Comparison of ENCODE assay signal across 10 cellular contexts in genomic region chr21:35697321-35697808, GRCh38.
DNase-seq lines count a peak whose midpoint lies in the region; TF ChIP-seq lines count a peak whose summit lies in the region.
"Had no signal": no experiment of that assay in that cellular context is flagged by ENCODE, and none has a peak within 500 bp of the region (broad histone marks: within the 10 kb centered on the region; RNA-seq: fewer than 3 reads in every experiment).

No MANE protein-coding gene starts in this region.

- no peaks in the 10 kb centered on the region for H3K27me3 ChIP-seq in Peyer's patch
- peaks cover 6% of the 10 kb centered on the region for H3K27me3 ChIP-seq in cardiac muscle cell

- H3K9me3 ChIP-seq in Peyer's patch: no peaks in the 10 kb centered on the region
- H3K9me3 ChIP-seq in cardiac muscle cell (ENCODE audit: low read depth): no peaks in the 10 kb centered on the region
- H3K9me3 ChIP-seq: A549 had no signal

- peaks cover 23% of the 10 kb centered on the region for H3K27me3 Mint-ChIP-seq in activated T-helper 2 cell treated with anti-CD3 and anti-CD28 coated beads, Interferon-gamma antibody, Interleukin-2, Interleukin-4, amounts not matched to agents 10 μg/mL and 5 μg/mL and 100 μg/mL, durations not matched to agents 14 hours and 24 hours and 36 hours (ENCODE audit: low read depth)

- H3K4me3 ChIP-seq in Peyer's patch (no peak overlapping the region), cardiac muscle cell (no peak overlapping the region)
- H3K4me3 ChIP-seq: A549 had no signal

- intact Hi-C loops in activated T-helper 2 cell treated with anti-CD3 and anti-CD28 coated beads, Interferon-gamma antibody, Interleukin-2, Interleukin-4, amounts not matched to agents 10 μg/mL and 5 μg/mL and 100 μg/mL, durations not matched to agents 14 hours and 24 hours and 36 hours (cut with micrococcal nuclease): no loop called here

- TF ChIP-seq POLR2A in Peyer's patch (IDR thresholded peaks at IDR 0.05): no peak

- H3K36me3 ChIP-seq in Peyer's patch (no peaks in the 10 kb centered on the region), cardiac muscle cell (no peaks in the 10 kb centered on the region)

- TF ChIP-seq CTCF in Peyer's patch (IDR thresholded peaks at IDR 0.05): no peak
- no peak for TF ChIP-seq CTCF in cardiac muscle cell (IDR thresholded peaks at IDR 0.05; ENCODE audit: low read depth, low read length)

- H3K9me3 Mint-ChIP-seq in activated T-helper 2 cell treated with anti-CD3 and anti-CD28 coated beads, Interferon-gamma antibody, Interleukin-2, Interleukin-4, amounts not matched to agents 10 μg/mL and 5 μg/mL and 100 μg/mL, durations not matched to agents 14 hours and 24 hours and 36 hours: no peaks in the 10 kb centered on the region
- H3K9me3 Mint-ChIP-seq: T-cell had no signal

- no peak overlapping the region for H3K4me3 Mint-ChIP-seq in activated T-helper 2 cell treated with anti-CD3 and anti-CD28 coated beads, Interferon-gamma antibody, Interleukin-2, Interleukin-4, amounts not matched to agents 10 μg/mL and 5 μg/mL and 100 μg/mL, durations not matched to agents 14 hours and 24 hours and 36 hours (ENCODE audit: low read depth)
- H3K4me3 Mint-ChIP-seq: T-cell had no signal

- no peaks in the 10 kb centered on the region for H3K36me3 Mint-ChIP-seq in activated T-helper 2 cell treated with anti-CD3 and anti-CD28 coated beads, Interferon-gamma antibody, Interleukin-2, Interleukin-4, amounts not matched to agents 10 μg/mL and 5 μg/mL and 100 μg/mL, durations not matched to agents 14 hours and 24 hours and 36 hours (ENCODE audit: low read depth)
- H3K36me3 Mint-ChIP-seq: T-cell had no signal

- in situ Hi-C loops in ACHN (cut with HindIII; ENCODE audit: low pct_ligation_motif_present, low pct_unique_long_range_greater_than_20kb, low sequenced_read_pairs): no loop called here

- no peak overlapping the region for H3K27ac Mint-ChIP-seq in activated T-helper 2 cell treated with anti-CD3 and anti-CD28 coated beads, Interferon-gamma antibody, Interleukin-2, Interleukin-4, amounts not matched to agents 10 μg/mL and 5 μg/mL and 100 μg/mL, durations not matched to agents 14 hours and 24 hours and 36 hours
- H3K27ac Mint-ChIP-seq: T-cell had no signal

- H3K4me1 ChIP-seq in Peyer's patch (no peaks in the 10 kb centered on the region), cardiac muscle cell (ENCODE audit: low read depth) (peaks cover 10% of the 10 kb centered on the region)
- H3K4me1 ChIP-seq: A549 had no signal

- DNase-seq in NCI-H146 (lab: John Stamatoyannopoulos, UW) (peak; percentile 49), NCI-H146 treated with DMSO at 0.1 percent for 48 hours (lab: John Stamatoyannopoulos, UW; ENCODE audit: unreplicated experiment) (no peak), Peyer's patch (peak in 2 of 3 donors; percentile 27 to 68), cardiac muscle cell (ENCODE audit: low read depth in 1 of 2, low spot score in 1 of 2) (peak; percentile 81 to 92), smooth muscle cell of the brain vasculature (ENCODE audit: low read depth, low spot score) (peak; percentile 24), ACHN (no peak), HCEC 1CT (no peak)
- DNase-seq in activated T-helper 2 cell treated with anti-CD3 and anti-CD28 coated beads, Interferon-gamma antibody, Interleukin-2, Interleukin-4, amounts not matched to agents 10 μg/mL and 5 μg/mL and 100 μg/mL, durations not matched to agents 14 hours and 24 hours and 36 hours (ENCODE audit: low spot score): no peak

- H3K27ac ChIP-seq in Peyer's patch (no peak overlapping the region), cardiac muscle cell (no peak overlapping the region)
- H3K27ac ChIP-seq: A549 had no signal

- H3K4me1 Mint-ChIP-seq in activated T-helper 2 cell treated with anti-CD3 and anti-CD28 coated beads, Interferon-gamma antibody, Interleukin-2, Interleukin-4, amounts not matched to agents 10 μg/mL and 5 μg/mL and 100 μg/mL, durations not matched to agents 14 hours and 24 hours and 36 hours (ENCODE audit: low read depth): no peaks in the 10 kb centered on the region

Comparison
In these comparisons a context has a peak if more than half of its experiments do, and no peak if none do; other contexts are left out.
1. DNase-seq: peak in NCI-H146 (single experiment), Peyer's patch (2 of 3), cardiac muscle cell (2 of 2) and smooth muscle cell of the brain vasculature (single experiment); none in NCI-H146 treated with DMSO at 0.1 percent for 48 hours (single experiment), ACHN (single experiment), HCEC 1CT (single experiment) and activated T-helper 2 cell treated with anti-CD3 and anti-CD28 coated beads, Interferon-gamma antibody, Interleukin-2, Interleukin-4, amounts not matched to agents 10 μg/mL and 5 μg/mL and 100 μg/mL, durations not matched to agents 14 hours and 24 hours and 36 hours (single experiment).